24 cellular contexts compared by ENCODE assay signal in genomic region chr20:34663213-34663943, GRCh38. TPM values are rescaled to one million over a fixed set of nuclear protein-coding genes. Genes with fewer than 3 reads are reported as not detected.
DNase-seq lines count a peak whose midpoint lies in the region; ATAC-seq and TF ChIP-seq lines count a peak whose summit lies in the region.
"Had no signal": no experiment of that assay in that cellular context is flagged by ENCODE, and none has a peak within 500 bp of the region (broad histone marks: within the 10 kb centered on the region; RNA-seq: fewer than 3 reads in every experiment).

No MANE protein-coding gene starts in this region.

- TF ChIP-seq CTCF in Panc1 (IDR thresholded peaks at IDR 0.05) = no peak
- TF ChIP-seq CTCF in esophagus squamous epithelium (IDR thresholded peaks at IDR 0.05) = no peak

- no peak overlapping the region for H2BK120ac ChIP-seq in mesenchymal stem cell (ENCODE audit: low read depth, low read length)

- H3K27me3 ChIP-seq in Panc1 (ENCODE audit: control insufficient read depth, insufficient read depth, low read length) = no peaks in the 10 kb centered on the region
- H3K27me3 ChIP-seq in mesenchymal stem cell (ENCODE audit: control insufficient read depth in 1 of 2, insufficient read depth in 1 of 2, low read length in 2 of 2) = no peaks in the 10 kb centered on the region
- no peaks in the 10 kb centered on the region for H3K27me3 ChIP-seq in esophagus squamous epithelium
- H3K27me3 ChIP-seq: testis had no signal

- no peak overlapping the region for H3K4ac ChIP-seq in mesenchymal stem cell (ENCODE audit: low read depth in 1 of 2, low read length in 2 of 2)

- POLR2A ChIA-PET in Panc1 (lab: Charles Lee) = interaction anchor here (0.6 kb wide), 1 partner anchor 1654 kb away, joined by 3 read pairs; no protein-coding TSS in a partner anchor

- H3K27ac ChIP-seq in Panc1 (ENCODE audit: low read length) (no peak overlapping the region), mesenchymal stem cell (ENCODE audit: low read length, poor library complexity, severe bottlenecking) (no peak overlapping the region), esophagus squamous epithelium (no peak overlapping the region)
- H3K27ac ChIP-seq: testis, VCaP had no signal

- H3K36me3 ChIP-seq in Panc1 (ENCODE audit: control insufficient read depth, insufficient read depth, low read length) = no peaks in the 10 kb centered on the region; the same call in 1 of the 2 replicates
- no peaks in the 10 kb centered on the region for H3K36me3 ChIP-seq in mesenchymal stem cell (ENCODE audit: control insufficient read depth in 1 of 2, insufficient read depth in 2 of 2, low read depth in 1 of 2, low read length in 2 of 2)
- H3K36me3 ChIP-seq in esophagus squamous epithelium = no peaks in the 10 kb centered on the region

- peak overlapping the region in 1 of 2 experiments; percentile 21 for H3K18ac ChIP-seq in mesenchymal stem cell (ENCODE audit: low read depth in 1 of 2, low read length in 2 of 2)

- H3K9ac ChIP-seq in mesenchymal stem cell (ENCODE audit: low read length) = no peak overlapping the region

- peaks cover 15% of the 10 kb centered on the region for H3K79me1 ChIP-seq in mesenchymal stem cell (replicated peaks; ENCODE audit: low read length, poor library complexity, severe bottlenecking)

- no peak overlapping the region for H2BK5ac ChIP-seq in mesenchymal stem cell (ENCODE audit: low read depth, low read length, poor library complexity, severe bottlenecking)

- ATAC-seq in Panc1 (0 out of 2 replicates have a peak, but pooled peaks have one; percentile 38), HG03196 (IDR thresholded peaks at IDR 0.05; ENCODE audit: unreplicated experiment) (no peak), GM18517 (IDR thresholded peaks at IDR 0.05; ENCODE audit: unreplicated experiment) (no peak)
- ATAC-seq: left ventricle myocardium superior; naive thymus-derived CD4-positive, alpha-beta T cell had no signal

- H4K8ac ChIP-seq in mesenchymal stem cell (ENCODE audit: low read length) = no peak overlapping the region

- H3K4me2 ChIP-seq in mesenchymal stem cell (ENCODE audit: low read length, poor library complexity, severe bottlenecking) = no peak overlapping the region

- H3K9me3 ChIP-seq in Panc1 (ENCODE audit: control insufficient read depth, insufficient read depth, low read depth, low read length) (no peaks in the 10 kb centered on the region), mesenchymal stem cell (ENCODE audit: control insufficient read depth, low read length) (no peaks in the 10 kb centered on the region), esophagus squamous epithelium (no peaks in the 10 kb centered on the region)
- H3K9me3 ChIP-seq: testis had no signal

- CTCF ChIA-PET in Panc1 (lab: Charles Lee) = interaction anchor here (0.5 to 0.8 kb wide), 2 partner anchors 107 to 217 kb away, joined by 3 to 9 read pairs; no protein-coding TSS in a partner anchor

- no peak overlapping the region for H2BK12ac ChIP-seq in mesenchymal stem cell (ENCODE audit: low read length in 2 of 2)

- no peak overlapping the region for H2BK15ac ChIP-seq in mesenchymal stem cell (ENCODE audit: low read depth, poor library complexity, severe bottlenecking)

- no peak overlapping the region for H3K14ac ChIP-seq in mesenchymal stem cell (ENCODE audit: low read length in 2 of 2)

- H3K23ac ChIP-seq in mesenchymal stem cell (ENCODE audit: low read length in 2 of 2) = no peak overlapping the region

- H4K91ac ChIP-seq in mesenchymal stem cell (ENCODE audit: low read length) = no peak overlapping the region

- no TSS peak for BruUV-seq in Panc1 (replicated peaks; lab: Mats Ljungman, UMichigan)

- DNase-seq in ELR (ENCODE audit: low read depth) (peak; percentile 47), MV-4-11 (lab: John Stamatoyannopoulos, UW) (peak; percentile 41), Panc1 (ENCODE audit: low read depth, low spot score) (no peak), mesenchymal stem cell (peak; percentile 57), globus pallidus (ENCODE audit: low spot score) (no peak), esophagus squamous epithelium (lab: John Stamatoyannopoulos, UW) (no peak)
- DNase-seq: activated CD4-positive, alpha-beta T cell treated with anti-CD3 and anti-CD28 coated beads for 4 hours; activated effector memory CD4-positive, alpha-beta T cell treated with anti-CD3 and anti-CD28 coated beads, Interleukin-2, amount 50 U/mL, for 16 hours; activated naive CD8-positive, alpha-beta T cell treated with anti-CD3 and anti-CD28 coated beads for 36 hours; CD4-positive, CD25-positive, alpha-beta regulatory T cell; glutamatergic neuron; H7; islet precursor cell; KG1; left ventricle myocardium superior; MM.1S; naive thymus-derived CD4-positive, alpha-beta T cell; NCI-H1694; NCI-H748 treated with DMSO at 0.1 percent for 48 hours; stimulated activated naive CD4-positive, alpha-beta T cell treated with Interleukin-2 at 50 U/mL for 16 hours; testis had no signal

- WGBS in mesenchymal stem cell = 78% methylated on average over 4 of the region's 5 CpGs
- WGBS in esophagus squamous epithelium, 2 donors = 85 to 91% methylated on average over 5 of the region's 5 CpGs

- H2AK5ac ChIP-seq in mesenchymal stem cell (ENCODE audit: low read length, severe bottlenecking) = no peak overlapping the region

- no peak overlapping the region for H3K4me3 ChIP-seq in Panc1 (ENCODE audit: low read depth in 2 of 2, low read length in 2 of 2)
- H3K4me3 ChIP-seq in mesenchymal stem cell (ENCODE audit: insufficient read depth in 1 of 2, low read depth in 1 of 2, low read length in 2 of 2) = no peak overlapping the region
- H3K4me3 ChIP-seq in esophagus squamous epithelium = no peak overlapping the region
- H3K4me3 ChIP-seq: testis had no signal

- in situ Hi-C loops in Panc1 (cut with HindIII; ENCODE audit: low pct_unique_long_range_greater_than_20kb, low sequenced_read_pairs) = no loop called here

- no peak overlapping the region for H2AFZ ChIP-seq in mesenchymal stem cell (ENCODE audit: low read depth, low read length)

- no peak for TF ChIP-seq POLR2A in esophagus squamous epithelium (IDR thresholded peaks at IDR 0.05)

- intact Hi-C loops in Panc1 (cut with micrococcal nuclease; ENCODE audit: unreplicated experiment) (no loop called here), esophagus squamous epithelium (cut with DNase I) (no loop called here)

- no peaks in the 10 kb centered on the region for H3K4me1 ChIP-seq in Panc1 (ENCODE audit: control insufficient read depth, insufficient read depth, low read length)
- peaks cover 2% of the 10 kb centered on the region for H3K4me1 ChIP-seq in mesenchymal stem cell (ENCODE audit: control insufficient read depth, insufficient read depth, low read depth, low read length)
- H3K4me1 ChIP-seq in esophagus squamous epithelium = peaks cover 0 to 5% (median 0%) of the 10 kb centered on the region in 3 donors
- H3K4me1 ChIP-seq: testis had no signal

RNA-seq across cellular contexts. Expression of gene PIGU, which starts 13.5 kb away (rescaled TPM):
- total RNA-seq in Panc1 (2021; ENCODE audit: unreplicated experiment) (22.9 TPM), esophagus squamous epithelium (10 to 100 TPM; 14.8 to 27.1 (median 17.6) TPM)
- polyA plus RNA-seq in Panc1 (2012; ENCODE audit: insufficient read length) = 19.2 TPM
- 22.2 TPM for polyA plus RNA-seq in mesenchymal stem cell (2013, experiment 1 of 2)
- polyA plus RNA-seq in mesenchymal stem cell (2013, experiment 2 of 2) = 23.9 TPM

RNA-seq across cellular contexts. Expression of gene TP53INP2, which starts 40.8 kb away (rescaled TPM):
- total RNA-seq in Panc1 (2021; ENCODE audit: unreplicated experiment) (20.6 TPM), esophagus squamous epithelium (10 to 100 TPM; 11.8 to 40.8 (median 36.2) TPM)
- 21.1 TPM for polyA plus RNA-seq in Panc1 (2012; ENCODE audit: insufficient read length)
- polyA plus RNA-seq in mesenchymal stem cell (2013, experiment 1 of 2) = 44.3 TPM
- 41.7 TPM for polyA plus RNA-seq in mesenchymal stem cell (2013, experiment 2 of 2)

Comparison
In these comparisons a context has a peak if more than half of its experiments do, and no peak if none do; other contexts are left out.
1. DNase-seq: peak in ELR (single experiment), MV-4-11 (single experiment) and mesenchymal stem cell (single experiment); none in Panc1 (single experiment), globus pallidus (single experiment) and esophagus squamous epithelium (single experiment).